In genomic region chr12:48198985-48199384, GRCh38 we compare ENCODE assay signal across 2 cellular contexts.
TF ChIP-seq lines count a peak whose summit lies in the region.

No MANE protein-coding gene starts in this region.

TF ChIP-seq in SK-N-SH, 30 proteins besides CTCF, POLR2A, EP300 and RAD21 (continued from another document):
- TF ChIP-seq ZBTB33 (IDR thresholded peaks at IDR 0.05; ENCODE audit: borderline replicate concordance, low read depth) (no peak), MAX (IDR thresholded peaks at IDR 0.05; ENCODE audit: low read depth) (no peak), RCOR1 (IDR thresholded peaks at IDR 0.05; ENCODE audit: low read length) (no peak), YY1 (IDR thresholded peaks at IDR 0.05; ENCODE audit: low read depth) (no peak), MEF2A (IDR thresholded peaks at IDR 0.05; ENCODE audit: borderline replicate concordance, low read depth) (no peak), CHD2 (IDR thresholded peaks at IDR 0.05; ENCODE audit: low read length, partially characterized antibody) (no peak), ELF1 (IDR thresholded peaks at IDR 0.05) (no peak), RXRA (IDR thresholded peaks at IDR 0.05; ENCODE audit: borderline replicate concordance, low read depth) (no peak), NFIC (IDR thresholded peaks at IDR 0.05; ENCODE audit: borderline replicate concordance) (no peak), RFX5 (IDR thresholded peaks at IDR 0.05; ENCODE audit: low read length) (no peak)

TF ChIP-seq in SK-N-SH treated with all-trans-retinoic acid at 6 μM for 48 hours, 23 proteins besides CTCF, POLR2A, EP300 and RAD21 (continued from another document):
- TF ChIP-seq PATZ1 (CRISPR knock-in tag; IDR thresholded peaks at IDR 0.05; ENCODE audit: borderline replicate concordance) (no peak), OSR1 (CRISPR knock-in tag; IDR thresholded peaks at IDR 0.05) (no peak), ZNF8 (CRISPR knock-in tag; IDR thresholded peaks at IDR 0.05) (no peak), ISL1 (CRISPR knock-in tag; IDR thresholded peaks at IDR 0.05) (no peak), ZC3H10 (CRISPR knock-in tag; IDR thresholded peaks at IDR 0.05) (no peak), BACH2 (CRISPR knock-in tag; IDR thresholded peaks at IDR 0.05; ENCODE audit: borderline replicate concordance) (no peak), ZNF565 (CRISPR knock-in tag; conservative IDR thresholded peaks at IDR 0.05; ENCODE audit: low read depth) (no peak), TCF4 (CRISPR knock-in tag; IDR thresholded peaks at IDR 0.05; ENCODE audit: borderline replicate concordance) (no peak), CSDC2 (CRISPR knock-in tag; IDR thresholded peaks at IDR 0.05) (no peak), ESRRG (CRISPR knock-in tag; IDR thresholded peaks at IDR 0.05) (no peak)
